Comparison of ENCODE assay signal across 26 cellular contexts in the genomic region with DNA sequence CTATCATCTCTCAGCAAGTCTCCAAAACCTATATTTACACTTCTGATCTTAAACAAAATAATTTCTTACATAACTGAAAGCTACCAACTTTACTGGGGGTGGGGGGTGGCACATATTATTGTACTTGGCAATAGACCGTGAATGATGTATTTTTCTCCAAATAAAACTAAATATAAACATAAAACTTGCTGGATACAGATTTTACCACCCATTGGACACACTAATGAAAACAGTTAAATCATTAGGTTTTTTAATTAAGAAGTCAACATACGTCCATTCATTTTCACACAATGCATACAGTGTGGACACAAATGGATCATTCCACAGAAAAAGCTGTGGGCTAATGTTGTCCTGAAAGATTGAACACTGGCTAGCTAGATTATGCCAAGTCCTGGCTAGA.
"Had no signal": no experiment of that assay in that cellular context is flagged by ENCODE, and none has a peak within 500 bp of the region (broad histone marks: within the 10 kb centered on the region; RNA-seq: fewer than 3 reads in every experiment).

No MANE protein-coding gene starts in this region.

- H3K27ac Mint-ChIP-seq: naive thymus-derived CD4-positive, alpha-beta T cell; progenitor cell of endocrine pancreas; stimulated activated effector memory CD8-positive, alpha-beta T cell treated with anti-CD3 and anti-CD28 coated beads, Interleukin-12 subunit alpha, Interleukin-12 subunit beta, amount 100 ng/mL, for 72 hours; stimulated activated naive CD8-positive, alpha-beta T cell treated with anti-CD3 and anti-CD28 coated beads, Interleukin-15, Interleukin-2, amounts not matched to agents 100 ng/mL and 50 ng/mL, for 24 hours had no signal

- H3K4me3 Mint-ChIP-seq: naive thymus-derived CD4-positive, alpha-beta T cell; nephron progenitor cell; neural progenitor cell; stimulated activated effector memory CD8-positive, alpha-beta T cell treated with anti-CD3 and anti-CD28 coated beads, Interleukin-12 subunit alpha, Interleukin-12 subunit beta, amount 100 ng/mL, for 72 hours; stimulated activated naive CD8-positive, alpha-beta T cell treated with anti-CD3 and anti-CD28 coated beads, Interleukin-15, Interleukin-2, amounts not matched to agents 100 ng/mL and 50 ng/mL, for 24 hours had no signal

- H3K9me3 ChIP-seq: heart right ventricle, left ventricle myocardium inferior, mucosa of descending colon, neutrophil, ovary, right atrium auricular region, right lobe of liver, transverse colon, upper lobe of left lung had no signal

- H3K9me3 Mint-ChIP-seq: stimulated activated naive CD8-positive, alpha-beta T cell treated with anti-CD3 and anti-CD28 coated beads, Interleukin-15, Interleukin-2, amounts not matched to agents 100 ng/mL and 50 ng/mL, for 24 hours had no signal

- H3K36me3 ChIP-seq: heart right ventricle, left ventricle myocardium inferior, neural progenitor cell, neutrophil, ovary, right atrium auricular region, right lobe of liver, transverse colon, upper lobe of left lung had no signal

- H3K27ac ChIP-seq: heart right ventricle, hepatocyte, left ventricle myocardium inferior, neural progenitor cell, neutrophil, ovary, right atrium auricular region, right lobe of liver, transverse colon, upper lobe of left lung had no signal

- H3K27me3 Mint-ChIP-seq: naive thymus-derived CD4-positive, alpha-beta T cell; progenitor cell of endocrine pancreas; stimulated activated naive CD8-positive, alpha-beta T cell treated with anti-CD3 and anti-CD28 coated beads, Interleukin-15, Interleukin-2, amounts not matched to agents 100 ng/mL and 50 ng/mL, for 24 hours had no signal

- DNase-seq: heart right ventricle; islet precursor cell; left ventricle myocardium inferior; mesendoderm; midbrain; mucosa of descending colon; naive thymus-derived CD4-positive, alpha-beta T cell; nephron progenitor cell; occipital lobe; ovary; right lobe of liver; stimulated activated CD4-positive, alpha-beta T cell treated with anti-CD3 and anti-CD28 coated beads, Interleukin-15, amount 100 ng/mL, for 24 hours; stimulated activated CD4-positive, alpha-beta T cell treated with anti-CD3 and anti-CD28 coated beads, Interleukin-2, amount 100 ng/mL, for 24 hours; stimulated activated CD4-positive, alpha-beta T cell treated with anti-CD3 and anti-CD28 coated beads, Interleukin-4, amount 100 ng/mL, for 1 hour; stimulated activated naive CD4-positive, alpha-beta T cell; transverse colon; upper lobe of left lung had no signal

- H3K36me3 Mint-ChIP-seq: stimulated activated effector memory CD8-positive, alpha-beta T cell treated with anti-CD3 and anti-CD28 coated beads, Interleukin-12 subunit alpha, Interleukin-12 subunit beta, amount 100 ng/mL, for 72 hours had no signal

- H3K4me3 ChIP-seq: heart right ventricle, hepatocyte, left ventricle myocardium inferior, lung, mucosa of descending colon, neural progenitor cell, ovary, right atrium auricular region, right lobe of liver, smooth muscle cell, transverse colon, upper lobe of left lung had no signal

- H3K27me3 ChIP-seq: heart right ventricle, hepatocyte, neural progenitor cell, neutrophil, ovary, right atrium auricular region, right lobe of liver, transverse colon, upper lobe of left lung had no signal

- H3K4me1 Mint-ChIP-seq: stimulated activated effector memory CD8-positive, alpha-beta T cell treated with anti-CD3 and anti-CD28 coated beads, Interleukin-12 subunit alpha, Interleukin-12 subunit beta, amount 100 ng/mL, for 72 hours had no signal

- ATAC-seq: heart right ventricle; mucosa of descending colon; naive thymus-derived CD4-positive, alpha-beta T cell; stimulated activated effector memory CD8-positive, alpha-beta T cell treated with anti-CD3 and anti-CD28 coated beads, Interleukin-12 subunit alpha, Interleukin-12 subunit beta, amount 100 ng/mL, for 72 hours had no signal
